ENCODE assay signal across 8 cellular contexts in the genomic region with DNA sequence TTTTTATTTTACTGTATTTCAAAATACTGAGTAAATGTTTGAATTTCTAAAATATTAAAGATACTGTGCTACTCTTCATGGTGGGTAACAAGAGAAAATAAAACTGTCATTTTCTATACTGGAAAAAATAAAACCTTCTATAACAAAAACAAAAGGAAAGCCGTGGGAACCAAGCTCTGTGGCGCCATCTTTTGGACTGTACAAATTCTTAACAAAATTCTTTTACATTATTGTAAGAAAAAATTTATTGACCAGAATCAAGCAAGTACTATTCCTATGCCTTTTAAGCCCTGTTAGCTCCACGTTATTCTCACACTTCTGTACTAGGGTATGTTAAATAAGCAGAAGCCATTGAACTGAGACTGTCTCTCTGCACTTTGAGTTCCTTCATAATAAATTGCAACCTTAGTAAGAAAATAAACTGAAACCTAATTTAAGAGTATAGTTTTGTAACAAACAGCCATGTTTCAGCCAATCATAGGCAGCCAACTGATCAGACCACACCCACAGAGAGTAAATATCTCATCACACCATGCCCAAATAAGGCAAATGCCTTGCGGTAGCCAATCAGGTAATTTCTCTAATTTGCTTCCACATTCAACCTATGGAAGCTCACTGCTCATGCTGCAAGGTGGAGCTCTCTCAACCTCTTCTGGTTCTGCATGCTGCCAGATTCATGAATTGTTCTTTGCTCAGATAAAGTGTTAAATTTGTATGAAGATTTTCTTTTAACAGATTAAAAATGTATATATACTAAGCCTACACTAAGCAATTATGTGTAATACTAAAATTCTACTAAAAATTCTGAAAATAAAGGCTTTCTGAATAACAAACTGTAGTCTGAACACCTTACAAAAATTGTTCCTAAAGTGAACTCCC. TPM values are rescaled to one million over a fixed set of nuclear protein-coding genes. Genes with fewer than 3 reads are reported as not detected.
A peak's percentile ranks its signal among the peaks of the same experiment; 100 is the strongest.
DNase-seq lines count a peak whose midpoint lies in the region; ATAC-seq and TF ChIP-seq lines count a peak whose summit lies in the region.

No MANE protein-coding gene starts in this region.

- ATAC-seq in gastrocnemius medialis, result no peak
- no peak for ATAC-seq in GM19395 (IDR thresholded peaks at IDR 0.05; ENCODE audit: unreplicated experiment)

- H3K27ac ChIP-seq in gastrocnemius medialis, result no peak overlapping the region

- in situ Hi-C loops in gastrocnemius medialis (cut with MboI; ENCODE audit: low sequenced_read_pairs in 4 of 4), result loop anchor here (5.0 to 25.0 kb wide), 2 partner anchors 190 kb away; no protein-coding TSS in a partner anchor

- no peaks in the 10 kb centered on the region for H3K27me3 ChIP-seq in kidney epithelial cell (ENCODE audit: control insufficient read depth, insufficient read depth, low read length)
- no peaks in the 10 kb centered on the region for H3K27me3 ChIP-seq in gastrocnemius medialis

- intact Hi-C loops in gastrocnemius medialis (cut with DNase I; ENCODE audit: low total_unique reads), result loop anchor here (2.0 kb wide), 1 partner anchor 189 kb away; no protein-coding TSS in a partner anchor

- H3K4me1 ChIP-seq in gastrocnemius medialis, result peaks cover 7 to 15% of the 10 kb centered on the region in 2 donors

- no peaks in the 10 kb centered on the region for H3K36me3 ChIP-seq in kidney epithelial cell (ENCODE audit: control insufficient read depth, insufficient read depth, low read length)
- peaks cover 0 to 3% of the 10 kb centered on the region in 2 donors for H3K36me3 ChIP-seq in gastrocnemius medialis

- peak; percentile 32 for TF ChIP-seq CTCF in NB4 (IDR thresholded peaks at IDR 0.05; ENCODE audit: low read depth, low read length)
- TF ChIP-seq CTCF in kidney epithelial cell (IDR thresholded peaks at IDR 0.05; ENCODE audit: insufficient read depth, low read length, poor library complexity, severe bottlenecking), result peak; percentile 59
- peak in 2 of 5 experiments; percentile 14 to 37 for TF ChIP-seq CTCF in gastrocnemius medialis (IDR thresholded peaks at IDR 0.05 in 4 of 5, conservative IDR thresholded peaks at IDR 0.05 in 1 of 5)

- TF ChIP-seq POLR2A in NB4 (IDR thresholded peaks at IDR 0.05; ENCODE audit: extremely low read depth, insufficient read length) (no peak), gastrocnemius medialis (IDR thresholded peaks at IDR 0.05) (no peak)

- H3K9me3 ChIP-seq in gastrocnemius medialis, result no peaks in the 10 kb centered on the region

- H3K4me3 ChIP-seq in NB4 (ENCODE audit: low read depth, low read length), result no peak overlapping the region
- no peak overlapping the region for H3K4me3 ChIP-seq in kidney epithelial cell (ENCODE audit: low read depth, low read length)
- no peak overlapping the region for H3K4me3 ChIP-seq in gastrocnemius medialis

- peak; percentile 24 for DNase-seq in stimulated activated CD4-positive, alpha-beta T cell treated with anti-CD3 and anti-CD28 coated beads, Interleukin-15, amount 100 ng/mL, for 24 hours
- no peak for DNase-seq in stimulated activated CD4-positive, alpha-beta T cell treated with anti-CD3 and anti-CD28 coated beads, Interleukin-4, amount 100 ng/mL, for 24 hours
- peak; percentile 55 for DNase-seq in NB4 (ENCODE audit: low read depth)
- DNase-seq in amniotic epithelial cell (ENCODE audit: low read depth), result peak; percentile 59
- no peak for DNase-seq in kidney epithelial cell (ENCODE audit: low read depth)
- no peak for DNase-seq in NCI-H2107 treated with DMSO at 0.1 percent for 48 hours (lab: John Stamatoyannopoulos, UW; ENCODE audit: unreplicated experiment)
- no peak for DNase-seq in gastrocnemius medialis

RNA-seq across cellular contexts. Expression of gene HIBCH, which starts 42.2 kb away (rescaled TPM):
- total RNA-seq in kidney epithelial cell (6.2 and 7.8 TPM in 2 replicates), gastrocnemius medialis (10 to 100 TPM in 2 of 4 donors, 1 to 10 TPM in 2; 3.7 to 20.1 (median 10.6) TPM)

Comparison
In these comparisons a context has a peak if more than half of its experiments do, and no peak if none do; other contexts are left out.
1. DNase-seq: peak in stimulated activated CD4-positive, alpha-beta T cell treated with anti-CD3 and anti-CD28 coated beads, Interleukin-15, amount 100 ng/mL, for 24 hours (single experiment), NB4 (single experiment) and amniotic epithelial cell (single experiment); none in stimulated activated CD4-positive, alpha-beta T cell treated with anti-CD3 and anti-CD28 coated beads, Interleukin-4, amount 100 ng/mL, for 24 hours (single experiment), kidney epithelial cell (single experiment), NCI-H2107 treated with DMSO at 0.1 percent for 48 hours (single experiment) and gastrocnemius medialis (0 of 2).